In genomic region chr12:39348523-39348922, GRCh38 we compare ENCODE assay signal across 19 cellular contexts.
"Had no signal": no experiment of that assay in that cellular context is flagged by ENCODE, and none has a peak within 500 bp of the region (broad histone marks: within the 10 kb centered on the region; RNA-seq: fewer than 3 reads in every experiment).

No MANE protein-coding gene starts in this region.

- H3K36me3 ChIP-seq: SJSA1 had no signal

- H3K4me1 ChIP-seq: SJSA1 had no signal

- DNase-seq: KBM-7, MM.1S, NCI-H1092 treated with DMSO at 0.1 percent for 48 hours, NCI-H1436, NCI-H187, NCI-H2029, NCI-H2081 treated with DMSO at 0.1 percent for 48 hours, NCI-H2171, NCI-H226, NCI-H446, NCI-H510A, NCI-H524 treated with DMSO at 0.1 percent for 48 hours, NCI-H69, NCI-H774, Right ventricle myocardium superior, RPMI8226, SIG-M5 had no signal

- H3K27me3 ChIP-seq: SJSA1 had no signal

- H3K9me3 ChIP-seq: SJSA1 had no signal

- H3K27ac ChIP-seq: SJSA1, SK-N-MC had no signal

- H3K4me3 ChIP-seq: SJSA1, SK-N-MC had no signal
